Comparison of ENCODE assay signal across 17 cellular contexts in the genomic region with DNA sequence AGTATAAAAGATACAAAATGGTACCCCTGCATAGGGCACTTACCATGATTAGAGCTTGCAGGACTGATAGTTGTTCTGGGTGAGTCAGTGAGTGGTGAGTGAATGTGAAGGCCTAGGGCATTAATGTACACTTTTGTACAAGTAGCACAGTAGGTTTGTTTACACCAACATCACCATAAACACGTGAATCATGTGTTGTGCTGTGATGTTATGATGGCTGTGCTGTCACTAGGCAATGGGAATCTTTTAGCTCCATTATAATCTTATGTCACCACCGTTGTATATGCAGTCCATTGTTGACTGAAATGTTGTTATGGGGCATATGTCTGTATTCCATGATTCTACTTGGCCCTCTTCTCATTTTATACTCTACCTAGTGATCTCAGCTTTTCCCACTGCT. TPM values are rescaled to one million over a fixed set of nuclear protein-coding genes. Genes with fewer than 3 reads are reported as not detected.
DNase-seq lines count a peak whose midpoint lies in the region; ATAC-seq, FAIRE-seq and TF ChIP-seq lines count a peak whose summit lies in the region.
"Had no signal": no experiment of that assay in that cellular context is flagged by ENCODE, and none has a peak within 500 bp of the region (broad histone marks: within the 10 kb centered on the region; RNA-seq: fewer than 3 reads in every experiment).

No MANE protein-coding gene starts in this region.

- no peak for DNase-seq in HepG2 (ENCODE audit: low spot score)
- no peak for DNase-seq in right lobe of liver
- peak; percentile 2 for DNase-seq in RPMI7951 (ENCODE audit: low read depth)
- DNase-seq in epithelial cell of esophagus (ENCODE audit: low read depth): peak; percentile 13
- no peak for DNase-seq in colonic mucosa
- no peak for DNase-seq in testis
- DNase-seq in uterus: no peak
- DNase-seq: 8988T; ACHN; CD4-positive, CD25-positive, alpha-beta regulatory T cell; DMS79; GOT3; HCEC 1CT; KBM-7 had no signal

- TF ChIP-seq CTCF in HepG2 (CRISPR knock-in tag; IDR thresholded peaks at IDR 0.05) (no peak), right lobe of liver (IDR thresholded peaks at IDR 0.05) (no peak), epithelial cell of esophagus (IDR thresholded peaks at IDR 0.05; ENCODE audit: insufficient read depth, low read depth, low read length, missing control alignments) (no peak), colonic mucosa (IDR thresholded peaks at IDR 0.05) (no peak), testis (IDR thresholded peaks at IDR 0.05) (no peak), uterus (IDR thresholded peaks at IDR 0.05) (no peak)

- peaks cover 17 to 19% of the 10 kb centered on the region in 2 experiments; a peak in 4 of 5 replicates for H3K36me3 ChIP-seq in HepG2 (replicated peaks in 1 of 2; ENCODE audit: control insufficient read depth in 1 of 2, insufficient read depth in 2 of 2, low read length in 2 of 2)
- H3K36me3 ChIP-seq in right lobe of liver: no peaks in the 10 kb centered on the region
- H3K36me3 ChIP-seq in colonic mucosa: no peaks in the 10 kb centered on the region
- H3K36me3 ChIP-seq in testis (ENCODE audit: low read depth, missing control alignments): no peaks in the 10 kb centered on the region
- H3K36me3 ChIP-seq in uterus: no peaks in the 10 kb centered on the region

- H3K9me3 ChIP-seq in HepG2 (ENCODE audit: low read length) (no peaks in the 10 kb centered on the region), right lobe of liver (no peaks in the 10 kb centered on the region), colonic mucosa (no peaks in the 10 kb centered on the region), testis (no peaks in the 10 kb centered on the region), uterus (no peaks in the 10 kb centered on the region)
- H3K9me3 ChIP-seq: BLaER1 treated with 17β-estradiol and CSF1 and Interleukin-3, amounts not matched to agents 10 nM and 100 nM had no signal

- 88% methylated on average over 2 of the region's 2 CpGs for WGBS in HepG2 (ENCODE audit: low lambda C conversion rate)
- 83% methylated on average over 1 of the region's 2 CpGs for WGBS in right lobe of liver (ENCODE audit: insufficient coverage, low coverage, low lambda C conversion rate, missing lambda C conversion rate)
- whole genome bisulfite sequencing in testis, 2 donors: 96 to 100% methylated on average over 2 of the region's 2 CpGs

- H2AFZ ChIP-seq in HepG2 (ENCODE audit: low read length): no peak overlapping the region

- H4K20me1 ChIP-seq in HepG2 (ENCODE audit: insufficient read depth, low read length): no peaks in the 10 kb centered on the region
- H4K20me1 ChIP-seq: BLaER1 treated with 17β-estradiol and CSF1 and Interleukin-3, amounts not matched to agents 10 nM and 100 nM had no signal

- no peak for FAIRE-seq in HepG2 (lab: Jason Lieb, UNC)
- FAIRE-seq: G401.6, GM12891 had no signal

- no peak for TF ChIP-seq RAD21 in HepG2 (CRISPR knock-in tag; IDR thresholded peaks at IDR 0.05)

- POLR2A ChIA-PET in HepG2 (lab: Yijun Ruan, JAX): no interaction called here

- H3K4me3 ChIP-seq in HepG2 (replicated peaks in 1 of 3; ENCODE audit: insufficient read depth in 1 of 3, low read depth in 2 of 3, low read length in 3 of 3) (no peak overlapping the region), right lobe of liver (no peak overlapping the region), epithelial cell of esophagus (ENCODE audit: low read length) (no peak overlapping the region), colonic mucosa (no peak overlapping the region), testis (no peak overlapping the region), uterus (no peak overlapping the region)
- H3K4me3 ChIP-seq: BLaER1 treated with 17β-estradiol and CSF1 and Interleukin-3, amounts not matched to agents 10 nM and 100 nM had no signal

- TF ChIP-seq EP300 in HepG2 (IDR thresholded peaks at IDR 0.05; ENCODE audit: low read depth in 2 of 2, low read length in 2 of 2) (no peak), HepG2 (CRISPR knock-in tag; IDR thresholded peaks at IDR 0.05; ENCODE audit: borderline replicate concordance) (no peak)

- TF ChIP-seq POLR2A in HepG2 (IDR thresholded peaks at IDR 0.05; ENCODE audit: insufficient read depth in 1 of 2, low read depth in 2 of 2, low read length in 2 of 2) (no peak), right lobe of liver (IDR thresholded peaks at IDR 0.05) (no peak), testis (IDR thresholded peaks at IDR 0.05) (no peak), uterus (IDR thresholded peaks at IDR 0.05) (no peak)

- BruUV-seq in HepG2 (replicated peaks; lab: Mats Ljungman, UMichigan): no TSS peak

- in situ Hi-C loops in HepG2 (cut with HindIII; ENCODE audit: extremely low pct_ligation_motif_present, low pct_unique_long_range_greater_than_20kb): no loop called here

- H3K4me1 ChIP-seq in HepG2 (ENCODE audit: insufficient read depth, low read length) (no peaks in the 10 kb centered on the region), right lobe of liver (no peaks in the 10 kb centered on the region), colonic mucosa (no peaks in the 10 kb centered on the region), testis (no peaks in the 10 kb centered on the region), uterus (no peaks in the 10 kb centered on the region)

- no peak overlapping the region for H3K4me2 ChIP-seq in HepG2 (ENCODE audit: low read depth, low read length)
- H3K4me2 ChIP-seq: BLaER1 treated with 17β-estradiol and CSF1 and Interleukin-3, amounts not matched to agents 10 nM and 100 nM had no signal

- H3K27me3 ChIP-seq in HepG2 (ENCODE audit: control insufficient read depth in 1 of 2, insufficient read depth in 2 of 2, low read length in 2 of 2) (no peaks in the 10 kb centered on the region), right lobe of liver (no peaks in the 10 kb centered on the region), colonic mucosa (no peaks in the 10 kb centered on the region), testis (no peaks in the 10 kb centered on the region), uterus (no peaks in the 10 kb centered on the region)
- H3K27me3 ChIP-seq: BLaER1 treated with 17β-estradiol and CSF1 and Interleukin-3, amounts not matched to agents 10 nM and 100 nM had no signal

- peaks cover 2% of the 10 kb centered on the region for H3K79me2 ChIP-seq in HepG2 (ENCODE audit: insufficient read depth, low read length)

- CTCF ChIA-PET in HepG2 (lab: Yijun Ruan, JAX; ENCODE audit: low intra/inter-chr PET ratio, low total read pairs): no interaction called here

- intact Hi-C loops in HepG2 (cut with micrococcal nuclease; ENCODE audit: unreplicated experiment): no loop called here
- intact Hi-C loops in right lobe of liver (cut with DNase I): no loop called here
- intact Hi-C loops in colonic mucosa (cut with DNase I): no loop called here
- intact Hi-C loops in testis (cut with DNase I; ENCODE audit: low total_unique reads): no loop called here
- intact Hi-C loops in uterus (cut with DNase I; ENCODE audit: low total_unique reads): no loop called here

- H3K9ac ChIP-seq in HepG2 (ENCODE audit: insufficient read depth, low read depth, low read length) (no peak overlapping the region), colonic mucosa (ENCODE audit: low read depth in 2 of 2, low read length in 2 of 2) (no peak overlapping the region)
- H3K9ac ChIP-seq: BLaER1 treated with 17β-estradiol and CSF1 and Interleukin-3, amounts not matched to agents 10 nM and 100 nM had no signal

- no peak for ATAC-seq in HepG2
- ATAC-seq in right lobe of liver: no peak

- H3K27ac ChIP-seq in HepG2 (ENCODE audit: extremely low read length, insufficient read depth, low read length) (no peak overlapping the region), right lobe of liver (no peak overlapping the region), colonic mucosa (no peak overlapping the region), testis (no peak overlapping the region), uterus (no peak overlapping the region)
- H3K27ac ChIP-seq: BLaER1 treated with 17β-estradiol and CSF1 and Interleukin-3, amounts not matched to agents 10 nM and 100 nM had no signal

TF ChIP-seq in HepG2, 621 proteins besides CTCF, POLR2A, EP300 and RAD21:
- peak; percentile 20; the same call in 1 of the 2 replicates for TF ChIP-seq CREB1 (IDR thresholded peaks at IDR 0.05)
- no peak for TF ChIP-seq CREB1 (CRISPR knock-in tag; IDR thresholded peaks at IDR 0.05)
- no peak for TF ChIP-seq RBFOX2 (IDR thresholded peaks at IDR 0.05; ENCODE audit: low read depth, low read length)

RNA-seq across cellular contexts. Expression of a gene that starts 11.8 kb away (rescaled TPM):
- 44.1 and 67.1 TPM in 2 replicates for total RNA-seq in HepG2 (2016; rRNA removed; fragmentation: Illumina TruSeq; extraction: Trizol)
- 2.8 and 3.6 TPM in 2 replicates for total RNA-seq in HepG2 (2016; cell fraction: cytosol; rRNA removed; fragmentation: Illumina TruSeq; extraction: Trizol; ENCODE audit: low read depth)
- total RNA-seq in HepG2 (2016; cell fraction: insoluble cytoplasmic fraction; rRNA removed; fragmentation: Illumina TruSeq; extraction: Trizol): 46.0 and 66.8 TPM in 2 replicates
- total RNA-seq in HepG2 (2016; cell fraction: membrane; rRNA removed; fragmentation: Illumina TruSeq; extraction: Trizol): 11.2 and 11.4 TPM in 2 replicates
- 89.2 and 90.0 TPM in 2 replicates for total RNA-seq in HepG2 (2016; cell fraction: nucleus; rRNA removed; fragmentation: Illumina TruSeq; extraction: Trizol)
- polyA plus RNA-seq in HepG2 (2011; rRNA removed): 15.8 and 21.3 TPM in 2 replicates
- 8.7 and 14.2 TPM in 2 replicates for polyA plus RNA-seq in HepG2 (2011; cell fraction: cytosol; rRNA removed)
- polyA plus RNA-seq in HepG2 (2011; cell fraction: nucleus; rRNA removed): 7.1 and 8.2 TPM in 2 replicates
- 16.0 and 24.2 TPM in 2 replicates for polyA plus RNA-seq in HepG2 (2012)
- polyA plus RNA-seq in HepG2 (2016; cell fraction: cytosol; fragmentation: Illumina TruSeq; extraction: Trizol; ENCODE audit: low read depth): 2.0 and 2.5 TPM in 2 replicates
- polyA plus RNA-seq in HepG2 (2016; cell fraction: insoluble cytoplasmic fraction; fragmentation: Illumina TruSeq; extraction: Trizol; ENCODE audit: low read depth): 46.1 and 49.1 TPM in 2 replicates
- 7.5 and 7.8 TPM in 2 replicates for polyA plus RNA-seq in HepG2 (2016; cell fraction: membrane; fragmentation: Illumina TruSeq; extraction: Trizol; ENCODE audit: low read depth)
- 24.3 and 24.6 TPM in 2 replicates for polyA plus RNA-seq in HepG2 (2016; cell fraction: nucleus; fragmentation: Illumina TruSeq; extraction: Trizol; ENCODE audit: insufficient read depth, low read depth)
- polyA minus RNA-seq in HepG2 (2011; rRNA and poly(A)+ RNA removed; ENCODE audit: low replicate concordance): 3.7 and 19.6 TPM in 2 replicates
- polyA minus RNA-seq in HepG2 (2011; cell fraction: cytosol; rRNA and poly(A)+ RNA removed): 16.4 and 17.6 TPM in 2 replicates
- polyA minus RNA-seq in HepG2 (2011; cell fraction: nucleus; rRNA and poly(A)+ RNA removed): 89.0 and 103 TPM in 2 replicates
- 1 to 10 TPM; 6.3 to 9.5 (median 7.2) TPM for total RNA-seq in right lobe of liver
- total RNA-seq in RPMI7951 (2014; rRNA removed; shearing (Covaris generic)): 13.1 and 14.1 TPM in 2 replicates
- total RNA-seq in colonic mucosa: 10 to 100 TPM; 13.3 to 14.0 TPM
- 10 to 100 TPM; 19.8 to 25.0 TPM for total RNA-seq in testis
- polyA plus RNA-seq in testis (ENCODE audit: insufficient read depth, low read depth, low replicate concordance): 7.8 TPM
- total RNA-seq in uterus: 10 to 100 TPM in 2 of 4 donors, 1 to 10 TPM in 2; 1.5 to 31.5 (median 12.2) TPM

Comparison
In these comparisons a context has a peak if more than half of its experiments do, and no peak if none do; other contexts are left out.
1. DNase-seq: peak in RPMI7951 (single experiment) and epithelial cell of esophagus (single experiment); none in HepG2 (single experiment), right lobe of liver (0 of 3), colonic mucosa (single experiment), testis (single experiment) and uterus (0 of 2).